10 cellular contexts compared by ENCODE assay signal in the genomic region with DNA sequence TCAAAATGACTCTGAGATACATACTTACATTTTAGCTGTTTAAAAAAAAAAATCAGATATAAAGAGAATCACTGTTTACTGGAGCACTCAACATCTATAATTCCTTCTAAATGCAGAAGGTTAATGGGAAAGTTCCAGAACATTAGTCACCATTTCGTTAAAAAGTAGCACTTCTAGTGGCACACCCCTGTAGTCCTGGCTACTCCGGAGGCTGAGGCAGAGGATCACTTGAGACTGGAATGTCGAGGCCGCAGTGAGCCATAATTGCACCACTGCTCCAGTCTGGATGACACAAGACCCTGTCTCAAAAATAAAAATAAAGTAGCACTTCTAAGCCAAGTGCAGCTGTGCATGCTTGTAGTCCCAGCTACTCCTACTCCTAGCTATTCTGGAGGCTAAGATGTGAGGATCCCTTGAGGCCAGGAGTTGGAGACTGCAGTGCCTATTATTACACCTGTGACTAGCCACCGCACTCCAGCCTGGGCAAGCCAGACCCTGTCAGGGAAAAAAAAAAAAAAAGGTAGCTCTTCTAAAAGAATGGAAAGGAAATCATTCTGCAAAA. TPM values are rescaled to one million over a fixed set of nuclear protein-coding genes. Genes with fewer than 3 reads are reported as not detected.
DNase-seq lines count a peak whose midpoint lies in the region; ATAC-seq, FAIRE-seq and TF ChIP-seq lines count a peak whose summit lies in the region.
"Had no signal": no experiment of that assay in that cellular context is flagged by ENCODE, and none has a peak within 500 bp of the region (broad histone marks: within the 10 kb centered on the region; RNA-seq: fewer than 3 reads in every experiment).

No MANE protein-coding gene starts in this region.

- H3K9me3 ChIP-seq in AG04450 (ENCODE audit: control insufficient read depth, insufficient read depth, low read length) = no peaks in the 10 kb centered on the region
- H3K9me3 ChIP-seq: tibial nerve had no signal

- H3K4me1 Mint-ChIP-seq in activated T-helper 17 cell treated with anti-CD3 and anti-CD28 coated beads, Interleukin-2, amount 50 U/mL, for 72 hours = peaks cover 22% of the 10 kb centered on the region

- DNase-seq in AG04450 (ENCODE audit: low read depth, low spot score) (no peak), EH (ENCODE audit: low read depth) (peak; percentile 15), kidney tubule cell (ENCODE audit: low spot score) (peak; percentile 22), urothelium cell line (ENCODE audit: low spot score) (no peak)
- DNase-seq: stimulated activated CD4-positive, alpha-beta T cell treated with anti-CD3 and anti-CD28 coated beads, Interleukin-2, amount 100 ng/mL, for 48 hours had no signal

- ATAC-seq in activated T-helper 17 cell treated with anti-CD3 and anti-CD28 coated beads, Interleukin-2, amount 50 U/mL, for 72 hours (replicated peaks) = no peak
- ATAC-seq in GM19455 (IDR thresholded peaks at IDR 0.05; ENCODE audit: unreplicated experiment) (no peak), HG03097 (IDR thresholded peaks at IDR 0.05; ENCODE audit: low FRiP score, unreplicated experiment) (no peak), GM18867 (IDR thresholded peaks at IDR 0.05; ENCODE audit: unreplicated experiment) (no peak)

- H3K9me3 Mint-ChIP-seq in activated T-helper 17 cell treated with anti-CD3 and anti-CD28 coated beads, Interleukin-2, amount 50 U/mL, for 72 hours = no peaks in the 10 kb centered on the region

- peaks cover 6% of the 10 kb centered on the region for H3K36me3 Mint-ChIP-seq in activated T-helper 17 cell treated with anti-CD3 and anti-CD28 coated beads, Interleukin-2, amount 50 U/mL, for 72 hours (ENCODE audit: low read depth)

- H3K4me3 Mint-ChIP-seq in activated T-helper 17 cell treated with anti-CD3 and anti-CD28 coated beads, Interleukin-2, amount 50 U/mL, for 72 hours = peak overlapping the region; percentile 79

- CTCF ChIA-PET in AG04450 (lab: Charles Lee) = interaction anchor here (0.6 to 1.5 kb wide), 6 partner anchors 20 to 608 kb away, joined by 3 to 6 read pairs (median 4); no protein-coding TSS in a partner anchor

- peak overlapping the region; percentile 72; the same call in 1 of the 2 replicates for H3K4me3 ChIP-seq in AG04450 (ENCODE audit: low read depth, low read length)

- peak overlapping the region; percentile 2 for H3K27ac Mint-ChIP-seq in activated T-helper 17 cell treated with anti-CD3 and anti-CD28 coated beads, Interleukin-2, amount 50 U/mL, for 72 hours

- H3K27me3 Mint-ChIP-seq in activated T-helper 17 cell treated with anti-CD3 and anti-CD28 coated beads, Interleukin-2, amount 50 U/mL, for 72 hours = no peaks in the 10 kb centered on the region

- no peak for TF ChIP-seq CTCF in AG04450 (IDR thresholded peaks at IDR 0.05; ENCODE audit: low read depth, low read length)

- no peaks in the 10 kb centered on the region for H3K27me3 ChIP-seq in AG04450 (ENCODE audit: control insufficient read depth, insufficient read depth, low read length)
- H3K27me3 ChIP-seq: tibial nerve had no signal

- H3K27ac ChIP-seq in AG04450 (ENCODE audit: low read depth, low read length) = no peak overlapping the region

- no peak for FAIRE-seq in urothelium cell line (lab: Jason Lieb, UNC)

- POLR2A ChIA-PET in AG04450 (lab: Yijun Ruan, JAX) = interaction anchor here (2.4 kb wide), 1 partner anchor 17 kb away, joined by 10 read pairs; a partner anchor contains a TSS

RNA-seq across cellular contexts. Expression of a gene that starts 2.2 kb away (rescaled TPM):
- 0.17 and 0.22 TPM in 2 replicates for polyA plus RNA-seq in AG04450 (2011; rRNA removed)
- polyA minus RNA-seq in AG04450 (2011; rRNA and poly(A)+ RNA removed) = 0.39 TPM in 1 of 2 replicates, not detected in the other
- under 1 TPM; 0.37 to 0.65 TPM for total RNA-seq in activated T-helper 17 cell treated with anti-CD3 and anti-CD28 coated beads, Interleukin-2, amount 50 U/mL, for 72 hours

RNA-seq across cellular contexts. Expression of a gene that starts 16.5 kb away (rescaled TPM):
- 27.2 and 35.0 TPM in 2 replicates for polyA plus RNA-seq in AG04450 (2011; rRNA removed)
- 26.1 and 51.6 TPM in 2 replicates for polyA minus RNA-seq in AG04450 (2011; rRNA and poly(A)+ RNA removed)
- 100 to 1,000 TPM in 1 of 2 donors, 10 to 100 TPM in 1; 49.1 to 122 TPM for total RNA-seq in activated T-helper 17 cell treated with anti-CD3 and anti-CD28 coated beads, Interleukin-2, amount 50 U/mL, for 72 hours

Comparison
In these comparisons a context has a peak if more than half of its experiments do, and no peak if none do; other contexts are left out.
1. DNase-seq: peak in EH (single experiment) and kidney tubule cell (single experiment); none in AG04450 (single experiment) and urothelium cell line (single experiment).